Comparison of ENCODE assay signal across 7 cellular contexts in the genomic region with DNA sequence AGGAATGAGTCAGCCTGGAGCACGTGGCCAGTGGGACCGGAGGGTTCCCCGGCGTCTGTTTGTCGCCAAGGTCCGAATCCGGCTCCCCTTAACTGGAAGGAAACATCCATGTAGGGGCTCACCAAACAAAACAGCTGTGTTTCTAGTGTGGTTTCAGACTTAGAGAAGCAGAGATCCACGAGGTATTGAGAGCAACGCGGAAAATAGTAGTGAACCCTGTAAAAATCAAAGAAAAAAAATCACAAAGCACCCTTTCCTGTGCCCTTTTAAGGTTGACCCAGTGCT. TPM values are rescaled to one million over a fixed set of nuclear protein-coding genes. Genes with fewer than 3 reads are reported as not detected.
DNase-seq lines count a peak whose midpoint lies in the region; ATAC-seq, FAIRE-seq and TF ChIP-seq lines count a peak whose summit lies in the region.

No MANE protein-coding gene starts in this region.

- H3K36me3 Mint-ChIP-seq in HFFc6 (ENCODE audit: low read depth), result peaks cover 29% of the 10 kb centered on the region
- peaks cover 48% of the 10 kb centered on the region for H3K36me3 Mint-ChIP-seq in activated CD8-positive, alpha-beta T cell treated with anti-CD3 and anti-CD28 coated beads for 36 hours (ENCODE audit: low read depth)
- H3K36me3 Mint-ChIP-seq in stimulated activated memory B cell treated with anti-CD40 and anti-IgM and Interleukin-4, amounts not matched to agents 10 μg/mL and 1 μg/mL and 100 μg/mL, for 72 hours, result peaks cover 32% of the 10 kb centered on the region

- CTCF ChIA-PET in activated CD8-positive, alpha-beta T cell treated with anti-CD3 and anti-CD28 coated beads for 36 hours (lab: Charles Lee), result interaction anchor here (1.3 to 2.8 kb wide), 3 partner anchors 10 to 270 kb away, joined by 3 to 11 read pairs (median 4); no protein-coding TSS in a partner anchor

- H3K4me3 Mint-ChIP-seq in HFFc6, result peak overlapping the region; percentile 96
- peak overlapping the region; percentile 96 for H3K4me3 Mint-ChIP-seq in activated CD8-positive, alpha-beta T cell treated with anti-CD3 and anti-CD28 coated beads for 36 hours
- peak overlapping the region; percentile 91 for H3K4me3 Mint-ChIP-seq in stimulated activated memory B cell treated with anti-CD40 and anti-IgM and Interleukin-4, amounts not matched to agents 10 μg/mL and 1 μg/mL and 100 μg/mL, for 72 hours

- POLR2A ChIA-PET in activated CD8-positive, alpha-beta T cell treated with anti-CD3 and anti-CD28 coated beads for 36 hours (lab: Charles Lee), result interaction anchor here (0.6 to 2.7 kb wide), 11 partner anchors 9 to 298 kb away, joined by 3 to 46 read pairs (median 4); partner anchors contain the start of gene USP46

- TF ChIP-seq CTCF in HFFc6 (IDR thresholded peaks at IDR 0.05), result no peak
- no peak for TF ChIP-seq CTCF in activated CD8-positive, alpha-beta T cell treated with anti-CD3 and anti-CD28 coated beads for 36 hours (IDR thresholded peaks at IDR 0.05)

- H3K27ac Mint-ChIP-seq in HFFc6, result peak overlapping the region; percentile 89
- H3K27ac Mint-ChIP-seq in activated CD8-positive, alpha-beta T cell treated with anti-CD3 and anti-CD28 coated beads for 36 hours, result peak overlapping the region; percentile 98
- peak overlapping the region; percentile 90 for H3K27ac Mint-ChIP-seq in stimulated activated memory B cell treated with anti-CD40 and anti-IgM and Interleukin-4, amounts not matched to agents 10 μg/mL and 1 μg/mL and 100 μg/mL, for 72 hours

- ATAC-seq in activated CD8-positive, alpha-beta T cell treated with anti-CD3 and anti-CD28 coated beads for 36 hours, result no peak
- no peak for ATAC-seq in stimulated activated memory B cell treated with anti-CD40 and anti-IgM and Interleukin-4, amounts not matched to agents 10 μg/mL and 1 μg/mL and 100 μg/mL, for 72 hours
- ATAC-seq in HG03025 (IDR thresholded peaks at IDR 0.05; ENCODE audit: low FRiP score, unreplicated experiment), result no peak

- no peak for FAIRE-seq in urothelium cell line (lab: Jason Lieb, UNC)

- DNase-seq in HFFc6 (no peak), retina (no peak), urothelium cell line (ENCODE audit: low spot score) (no peak)
- no peak for DNase-seq in activated CD8-positive, alpha-beta T cell treated with anti-CD3 and anti-CD28 coated beads for 36 hours

- intact Hi-C loops in activated CD8-positive, alpha-beta T cell treated with anti-CD3 and anti-CD28 coated beads for 36 hours (cut with micrococcal nuclease), result no loop called here

- peaks cover 29% of the 10 kb centered on the region for H3K4me1 Mint-ChIP-seq in HFFc6 (ENCODE audit: low read depth)
- peaks cover 38% of the 10 kb centered on the region for H3K4me1 Mint-ChIP-seq in activated CD8-positive, alpha-beta T cell treated with anti-CD3 and anti-CD28 coated beads for 36 hours (ENCODE audit: low read depth)
- H3K4me1 Mint-ChIP-seq in stimulated activated memory B cell treated with anti-CD40 and anti-IgM and Interleukin-4, amounts not matched to agents 10 μg/mL and 1 μg/mL and 100 μg/mL, for 72 hours, result peaks cover 56% of the 10 kb centered on the region

- H3K27me3 Mint-ChIP-seq in HFFc6 (ENCODE audit: insufficient read depth), result peaks cover 3% of the 10 kb centered on the region
- H3K27me3 Mint-ChIP-seq in activated CD8-positive, alpha-beta T cell treated with anti-CD3 and anti-CD28 coated beads for 36 hours, result no peaks in the 10 kb centered on the region
- H3K27me3 Mint-ChIP-seq in stimulated activated memory B cell treated with anti-CD40 and anti-IgM and Interleukin-4, amounts not matched to agents 10 μg/mL and 1 μg/mL and 100 μg/mL, for 72 hours, result no peaks in the 10 kb centered on the region

- no peaks in the 10 kb centered on the region for H3K9me3 Mint-ChIP-seq in HFFc6
- H3K9me3 Mint-ChIP-seq in activated CD8-positive, alpha-beta T cell treated with anti-CD3 and anti-CD28 coated beads for 36 hours, result no peaks in the 10 kb centered on the region
- H3K9me3 Mint-ChIP-seq in stimulated activated memory B cell treated with anti-CD40 and anti-IgM and Interleukin-4, amounts not matched to agents 10 μg/mL and 1 μg/mL and 100 μg/mL, for 72 hours, result peaks cover 12% of the 10 kb centered on the region

- peak overlapping the region; percentile 96 for H3K4me3 ChIP-seq in iPS-11a (ENCODE audit: low read depth, low read length)

RNA-seq across cellular contexts. Expression of gene ERVMER34-1, which starts 38.3 kb away (rescaled TPM):
- total RNA-seq in HFFc6 (2021; fragmentation: NEBNext Ultra II Directional; extraction: Animal tissue kit (Norgen Biotek cat#: 25700)), result not detected
- under 1 TPM; 0.07 TPM for total RNA-seq in activated CD8-positive, alpha-beta T cell treated with anti-CD3 and anti-CD28 coated beads for 36 hours

RNA-seq across cellular contexts. Expression of gene USP46, which starts 53.8 kb away (rescaled TPM):
- 10 to 100 TPM; 23.9 to 30.9 (median 26.3) TPM for total RNA-seq in HFFc6 (2021; fragmentation: NEBNext Ultra II Directional; extraction: Animal tissue kit (Norgen Biotek cat#: 25700))
- 1 to 10 TPM; 2.8 TPM for total RNA-seq in activated CD8-positive, alpha-beta T cell treated with anti-CD3 and anti-CD28 coated beads for 36 hours

Comparison
In these comparisons a context has a peak if more than half of its experiments do, and no peak if none do; other contexts are left out.
1. RNA of gene USP46, which starts 53.8 kb away (total RNA-seq): 23.9 to 30.9 TPM in HFFc6; 2.8 TPM in activated CD8-positive, alpha-beta T cell treated with anti-CD3 and anti-CD28 coated beads for 36 hours; every median in the first group is over 4 times any median in the second.
2. Peak in every context shown above with its lines, with median percentiles within 50 percentile points of each other: H3K27ac Mint-ChIP-seq and H3K4me3 Mint-ChIP-seq.